In genomic region chr6:19181252-19181651, GRCh38 we compare ENCODE assay signal across 21 cellular contexts.
DNase-seq lines count a peak whose midpoint lies in the region; ATAC-seq and TF ChIP-seq lines count a peak whose summit lies in the region.
"Had no signal": no experiment of that assay in that cellular context is flagged by ENCODE, and none has a peak within 500 bp of the region (broad histone marks: within the 10 kb centered on the region; RNA-seq: fewer than 3 reads in every experiment).

No MANE protein-coding gene starts in this region.

- intact Hi-C loops in breast epithelium (cut with DNase I; ENCODE audit: low total_unique reads) (no loop called here), mammary epithelial cell (cut with micrococcal nuclease) (no loop called here), left ventricle myocardium superior (cut with micrococcal nuclease) (no loop called here)
- intact Hi-C loops in activated CD8-positive, alpha-beta T cell treated with anti-CD3 and anti-CD28 coated beads for 36 hours (cut with micrococcal nuclease) = no loop called here

- H3K4me1 Mint-ChIP-seq in activated CD8-positive, alpha-beta T cell treated with anti-CD3 and anti-CD28 coated beads for 36 hours (ENCODE audit: low read depth) = no peaks in the 10 kb centered on the region
- H3K4me1 Mint-ChIP-seq: CD4-positive, alpha-beta memory T cell had no signal

- dilution Hi-C loops in mammary epithelial cell (cut with HindIII; ENCODE audit: low sequenced_read_pairs) = no loop called here

- no peaks in the 10 kb centered on the region for H3K27me3 Mint-ChIP-seq in activated CD8-positive, alpha-beta T cell treated with anti-CD3 and anti-CD28 coated beads for 36 hours
- H3K27me3 Mint-ChIP-seq: CD4-positive, alpha-beta memory T cell; IgD-negative memory B cell had no signal

- H3K27ac ChIP-seq in breast epithelium = peak overlapping the region; percentile 36 to 48
- H3K27ac ChIP-seq in mammary epithelial cell (ENCODE audit: insufficient read depth, low read depth, low read length) = no peak overlapping the region
- H3K27ac ChIP-seq in skeletal muscle tissue (ENCODE audit: low read depth, low read length) = peak overlapping the region; percentile 26
- H3K27ac ChIP-seq: 22Rv1, HL-60 had no signal

- BruUV-seq in mammary epithelial cell (replicated peaks; lab: Mats Ljungman, UMichigan) = no TSS peak

- in situ Hi-C loops in mammary epithelial cell (cut with MboI; ENCODE audit: low sequenced_read_pairs in 2 of 2) = no loop called here

- H3K4me1 ChIP-seq in breast epithelium (no peaks in the 10 kb centered on the region), mammary epithelial cell (ENCODE audit: insufficient read depth, low read length) (no peaks in the 10 kb centered on the region), skeletal muscle tissue (ENCODE audit: control insufficient read depth in 3 of 3, insufficient read depth in 3 of 3, low read length in 3 of 3) (no peaks in the 10 kb centered on the region)
- H3K4me1 ChIP-seq: BE2C had no signal

- H3K36me3 Mint-ChIP-seq in activated CD8-positive, alpha-beta T cell treated with anti-CD3 and anti-CD28 coated beads for 36 hours (ENCODE audit: low read depth) = no peaks in the 10 kb centered on the region
- H3K36me3 Mint-ChIP-seq: CD4-positive, alpha-beta memory T cell; IgD-negative memory B cell had no signal

- H4K20me1 ChIP-seq in mammary epithelial cell (ENCODE audit: insufficient read depth, low read length) = no peaks in the 10 kb centered on the region

- H3K4me3 ChIP-seq in breast epithelium (no peak overlapping the region), mammary epithelial cell (replicated peaks in 1 of 3; ENCODE audit: insufficient read depth in 1 of 3, low read depth in 2 of 3, low read length in 3 of 3) (no peak overlapping the region), skeletal muscle tissue (ENCODE audit: low read length in 3 of 3) (no peak overlapping the region)

- no peak overlapping the region for H3K27ac Mint-ChIP-seq in activated CD8-positive, alpha-beta T cell treated with anti-CD3 and anti-CD28 coated beads for 36 hours
- H3K27ac Mint-ChIP-seq: CD4-positive, alpha-beta memory T cell; IgD-negative memory B cell had no signal

- WGBS in mammary epithelial cell (ENCODE audit: low coverage, missing lambda C conversion rate) = 94% methylated on average over 1 of the region's 1 CpG

- no peak overlapping the region for H3K9ac ChIP-seq in mammary epithelial cell (ENCODE audit: insufficient read depth, low read length)
- no peak overlapping the region for H3K9ac ChIP-seq in skeletal muscle tissue (ENCODE audit: low read depth in 1 of 3, low read length in 3 of 3)

- no peaks in the 10 kb centered on the region for H3K79me2 ChIP-seq in mammary epithelial cell (ENCODE audit: insufficient read depth, low read length)

- H2AFZ ChIP-seq in mammary epithelial cell (ENCODE audit: low read depth, low read length) = no peak overlapping the region

- H3K4me3 Mint-ChIP-seq in activated CD8-positive, alpha-beta T cell treated with anti-CD3 and anti-CD28 coated beads for 36 hours = no peak overlapping the region
- H3K4me3 Mint-ChIP-seq: CD4-positive, alpha-beta memory T cell; IgD-negative memory B cell had no signal

- H3K9me3 ChIP-seq in breast epithelium (peaks cover 0 to 8% of the 10 kb centered on the region in 2 donors), mammary epithelial cell (replicated peaks; ENCODE audit: insufficient read depth, low read length) (no peaks in the 10 kb centered on the region), skeletal muscle tissue (ENCODE audit: control insufficient read depth in 3 of 3, low read length in 3 of 3) (no peaks in the 10 kb centered on the region)
- H3K9me3 ChIP-seq: BE2C had no signal

- DNase-seq in breast epithelium (ENCODE audit: low spot score in 2 of 2) (no peak), mammary epithelial cell (no peak), left ventricle myocardium superior (no peak), germinal center (ENCODE audit: low spot score) (no peak)
- DNase-seq in activated CD8-positive, alpha-beta memory T cell treated with anti-CD3 and anti-CD28 coated beads, Interleukin-2, amount 50 U/mL, for 48 hours = no peak
- no peak for DNase-seq in activated CD8-positive, alpha-beta T cell treated with anti-CD3 and anti-CD28 coated beads for 36 hours
- DNase-seq: BE2C; Calu3; CD4-positive, alpha-beta memory T cell; DMS79; HCEC 1CT; NCI-H1105; NCI-H1694 treated with DMSO at 0.1 percent for 48 hours; NCI-H2107; NCI-H2227 treated with DMSO at 0.1 percent for 48 hours; NCI-H524 had no signal

- H3K4me2 ChIP-seq in mammary epithelial cell (ENCODE audit: insufficient read depth, low read depth, low read length) = no peak overlapping the region

- ATAC-seq in left ventricle myocardium superior = peak; percentile 59
- ATAC-seq in HG02571 (IDR thresholded peaks at IDR 0.05; ENCODE audit: unreplicated experiment) = no peak
- ATAC-seq in activated CD8-positive, alpha-beta T cell treated with anti-CD3 and anti-CD28 coated beads for 36 hours = no peak

- H3K36me3 ChIP-seq in breast epithelium (no peaks in the 10 kb centered on the region), mammary epithelial cell (ENCODE audit: insufficient read depth, low read length) (no peaks in the 10 kb centered on the region), skeletal muscle tissue (ENCODE audit: control insufficient read depth in 3 of 3, insufficient read depth in 3 of 3, low read length in 3 of 3) (no peaks in the 10 kb centered on the region)
- H3K36me3 ChIP-seq: BE2C had no signal

- no peak for TF ChIP-seq POLR2A in breast epithelium (IDR thresholded peaks at IDR 0.05)

- TF ChIP-seq CTCF in breast epithelium (IDR thresholded peaks at IDR 0.05) (no peak), mammary epithelial cell (conservative IDR thresholded peaks at IDR 0.05 in 1 of 2, IDR thresholded peaks at IDR 0.05 in 1 of 2; ENCODE audit: extremely low read depth in 1 of 2, insufficient read depth in 1 of 2, low read depth in 1 of 2, low read length in 2 of 2) (no peak)
- no peak for TF ChIP-seq CTCF in activated CD8-positive, alpha-beta T cell treated with anti-CD3 and anti-CD28 coated beads for 36 hours (IDR thresholded peaks at IDR 0.05)

- peaks cover 29% of the 10 kb centered on the region for H3K9me3 Mint-ChIP-seq in activated CD8-positive, alpha-beta T cell treated with anti-CD3 and anti-CD28 coated beads for 36 hours

- CTCF ChIA-PET in mammary epithelial cell (lab: Charles Lee; ENCODE audit: low non-redundant PET) = no interaction called here
- CTCF ChIA-PET in activated CD8-positive, alpha-beta T cell treated with anti-CD3 and anti-CD28 coated beads for 36 hours (lab: Charles Lee) = no interaction called here

- POLR2A ChIA-PET in activated CD8-positive, alpha-beta T cell treated with anti-CD3 and anti-CD28 coated beads for 36 hours (lab: Charles Lee) = no interaction called here

- H3K27me3 ChIP-seq in breast epithelium (no peaks in the 10 kb centered on the region), mammary epithelial cell (ENCODE audit: insufficient read depth, low read length) (no peaks in the 10 kb centered on the region), skeletal muscle tissue (ENCODE audit: control insufficient read depth in 3 of 3, insufficient read depth in 3 of 3, low read length in 3 of 3) (no peaks in the 10 kb centered on the region)
- H3K27me3 ChIP-seq: BE2C had no signal
